8 cellular contexts compared by ENCODE assay signal in the genomic region with DNA sequence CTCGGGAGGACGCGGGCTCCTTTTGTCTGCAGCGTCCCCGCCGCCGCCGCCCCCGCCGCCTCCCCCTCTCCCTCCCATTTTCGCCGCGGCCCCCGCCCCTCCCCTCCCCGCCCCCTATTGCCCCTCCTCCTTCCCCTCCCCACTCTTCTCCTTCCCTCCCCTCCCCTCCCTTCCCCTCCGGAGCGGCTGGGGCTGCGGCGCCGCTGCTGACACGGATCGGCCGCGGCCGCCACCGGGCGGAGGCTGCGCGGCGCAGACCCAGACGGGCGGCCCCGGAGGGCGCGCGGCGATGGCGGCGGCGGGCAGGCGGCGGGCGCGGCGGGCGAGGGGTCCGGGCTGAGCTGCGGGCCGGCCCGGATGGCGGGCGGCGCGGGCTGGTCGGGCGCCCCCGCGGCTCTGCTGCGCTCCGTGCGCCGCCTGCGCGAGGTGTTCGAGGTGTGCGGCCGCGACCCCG. TPM values are rescaled to one million over a fixed set of nuclear protein-coding genes. Genes with fewer than 3 reads are reported as not detected.
DNase-seq lines count a peak whose midpoint lies in the region; ATAC-seq and TF ChIP-seq lines count a peak whose summit lies in the region.

A gene with protein sequence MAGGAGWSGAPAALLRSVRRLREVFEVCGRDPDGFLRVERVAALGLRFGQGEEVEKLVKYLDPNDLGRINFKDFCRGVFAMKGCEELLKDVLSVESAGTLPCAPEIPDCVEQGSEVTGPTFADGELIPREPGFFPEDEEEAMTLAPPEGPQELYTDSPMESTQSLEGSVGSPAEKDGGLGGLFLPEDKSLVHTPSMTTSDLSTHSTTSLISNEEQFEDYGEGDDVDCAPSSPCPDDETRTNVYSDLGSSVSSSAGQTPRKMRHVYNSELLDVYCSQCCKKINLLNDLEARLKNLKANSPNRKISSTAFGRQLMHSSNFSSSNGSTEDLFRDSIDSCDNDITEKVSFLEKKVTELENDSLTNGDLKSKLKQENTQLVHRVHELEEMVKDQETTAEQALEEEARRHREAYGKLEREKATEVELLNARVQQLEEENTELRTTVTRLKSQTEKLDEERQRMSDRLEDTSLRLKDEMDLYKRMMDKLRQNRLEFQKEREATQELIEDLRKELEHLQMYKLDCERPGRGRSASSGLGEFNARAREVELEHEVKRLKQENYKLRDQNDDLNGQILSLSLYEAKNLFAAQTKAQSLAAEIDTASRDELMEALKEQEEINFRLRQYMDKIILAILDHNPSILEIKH (plus strand): TSS at position 180 of the 454 bp plus-strand sequence. CDS start 178 bp downstream, at position 358.

- BruUV-seq in IMR-90 (replicated peaks; lab: Mats Ljungman, UMichigan): no TSS peak

- H3K4me1 ChIP-seq in BE2C (no peaks in the 10 kb centered on the region), IMR-90 (ENCODE audit: control insufficient read depth, insufficient read depth, low read length) (peaks cover 2% of the 10 kb centered on the region; the same call in 1 of the 2 replicates)

- H3K27me3 ChIP-seq in BE2C (no peaks in the 10 kb centered on the region), IMR-90 (ENCODE audit: control insufficient read depth, insufficient read depth, low read length) (peaks cover 40% of the 10 kb centered on the region)

- WGBS in IMR-90 (ENCODE audit: extremely low coverage in 2 of 2, insufficient read length in 1 of 2), 2 experiments: 2% methylated on average over 25 of the region's 69 CpGs; no CpG with 5 or more reads in 1 of the 2 experiments

- peak within 1 kb of the TSS; percentile 34 for H2AK9ac ChIP-seq in IMR-90 (replicated peaks; ENCODE audit: low read depth, low read length, poor library complexity)

- CTCF ChIA-PET in IMR-90 (lab: Yijun Ruan, JAX): no interaction called here

- H2BK15ac ChIP-seq in IMR-90 (ENCODE audit: low read depth, low read length): no peak within 1 kb of the TSS

- no peak within 1 kb of the TSS for H4K5ac ChIP-seq in IMR-90 (ENCODE audit: low read depth, low read length)

- H3K4me3 ChIP-seq in BE2C (ENCODE audit: low read depth, low read length): peak within 1 kb of the TSS; percentile 63
- H3K4me3 ChIP-seq in IMR-90 (ENCODE audit: insufficient read depth, low read depth, low read length): peak within 1 kb of the TSS; percentile 31
- H3K4me3 ChIP-seq in astrocyte of the spinal cord (ENCODE audit: low read depth, low read length): peak within 1 kb of the TSS; percentile 24

- no peak for TF ChIP-seq RAD21 in IMR-90 (IDR thresholded peaks at IDR 0.05; ENCODE audit: low read length)

- no peak within 1 kb of the TSS for H3K27ac ChIP-seq in IMR-90 (ENCODE audit: insufficient read depth, low read length)

- H2BK120ac ChIP-seq in IMR-90 (ENCODE audit: low read depth, low read length): no peak within 1 kb of the TSS

- TF ChIP-seq CTCF in BE2C (IDR thresholded peaks at IDR 0.05; ENCODE audit: low read depth, low read length) (no peak), IMR-90 (conservative IDR thresholded peaks at IDR 0.05; ENCODE audit: low read depth, low read length) (no peak), astrocyte of the spinal cord (IDR thresholded peaks at IDR 0.05; ENCODE audit: low read depth, low read length) (no peak)

- POLR2A ChIA-PET in IMR-90 (lab: Charles Lee; ENCODE audit: unreplicated experiment): interaction anchor here (0.6 kb wide), 1 partner anchor 222 kb away, joined by 3 read pairs; no protein-coding TSS in a partner anchor

- no peak within 1 kb of the TSS for H3K18ac ChIP-seq in IMR-90 (ENCODE audit: low read depth, low read length)

- H3K36me3 Mint-ChIP-seq in immature natural killer cell: peaks cover 0 to 3% (median 0%) of the 10 kb centered on the region in 3 donors

- no peak within 1 kb of the TSS for H3K14ac ChIP-seq in IMR-90 (replicated peaks; ENCODE audit: low read depth, low read length)

- H2BK5ac ChIP-seq in IMR-90 (ENCODE audit: low read depth, low read length, poor library complexity, severe bottlenecking): no peak within 1 kb of the TSS

- no peak within 1 kb of the TSS for H3K56ac ChIP-seq in IMR-90 (ENCODE audit: extremely low read depth, insufficient read depth, low read length)

- peaks cover 9 to 11% of the 10 kb centered on the region in 2 donors for H3K4me1 Mint-ChIP-seq in immature natural killer cell
- peaks cover 21% of the 10 kb centered on the region for H3K4me1 Mint-ChIP-seq in stimulated activated naive CD8-positive, alpha-beta T cell treated with anti-CD3 and anti-CD28 coated beads, Interleukin-15, amount 100 ng/mL, for 72 hours

- DNase-seq in BE2C (peak; percentile 49), IMR-90 (no peak), astrocyte of the spinal cord (ENCODE audit: low read depth, low spot score) (no peak), immature natural killer cell (no peak), T-helper 9 cell (no peak)
- no peak for DNase-seq in stimulated activated naive CD8-positive, alpha-beta T cell treated with anti-CD3 and anti-CD28 coated beads, Interleukin-15, amount 100 ng/mL, for 72 hours

- H3K27ac Mint-ChIP-seq in immature natural killer cell: no peak within 1 kb of the TSS
- peak within 1 kb of the TSS in 1 of 2 donors; percentile 74 for H3K27ac Mint-ChIP-seq in stimulated activated naive CD8-positive, alpha-beta T cell treated with anti-CD3 and anti-CD28 coated beads, Interleukin-15, amount 100 ng/mL, for 72 hours

- intact Hi-C loops in IMR-90 (cut with micrococcal nuclease): no loop called here

- no peak within 1 kb of the TSS for H3K4ac ChIP-seq in IMR-90 (ENCODE audit: low read depth, low read length)

- peak within 1 kb of the TSS; percentile 46; the same call in 1 of the 2 replicates for H3K4me2 ChIP-seq in IMR-90 (ENCODE audit: low read depth, low read length)

- H3K9me3 Mint-ChIP-seq in immature natural killer cell: peaks cover 0 to 3% (median 0%) of the 10 kb centered on the region in 6 donors
- H3K9me3 Mint-ChIP-seq in stimulated activated naive CD8-positive, alpha-beta T cell treated with anti-CD3 and anti-CD28 coated beads, Interleukin-15, amount 100 ng/mL, for 72 hours: no peaks in the 10 kb centered on the region

- H3K36me3 ChIP-seq in BE2C (no peaks in the 10 kb centered on the region), IMR-90 (ENCODE audit: control insufficient read depth, insufficient read depth, low read length) (no peaks in the 10 kb centered on the region)

- no peak within 1 kb of the TSS for H3K23ac ChIP-seq in IMR-90 (ENCODE audit: low read depth, low read length)

- H3K4me3 Mint-ChIP-seq in immature natural killer cell: peak within 1 kb of the TSS; percentile 69 to 82 (median 81)
- peak within 1 kb of the TSS; percentile 64 to 80 for H3K4me3 Mint-ChIP-seq in stimulated activated naive CD8-positive, alpha-beta T cell treated with anti-CD3 and anti-CD28 coated beads, Interleukin-15, amount 100 ng/mL, for 72 hours

- H4K91ac ChIP-seq in IMR-90 (ENCODE audit: insufficient read depth, low read depth, low read length): no peak within 1 kb of the TSS

- ATAC-seq in IMR-90 (ENCODE audit: low read depth) (peak; percentile 52), HG03469 (IDR thresholded peaks at IDR 0.05; ENCODE audit: unreplicated experiment) (no peak), HG02623 (IDR thresholded peaks at IDR 0.05; ENCODE audit: unreplicated experiment) (no peak)
- ATAC-seq in stimulated activated naive CD8-positive, alpha-beta T cell treated with anti-CD3 and anti-CD28 coated beads, Interleukin-15, amount 100 ng/mL, for 72 hours: peak; percentile 63

- H4K20me1 ChIP-seq in IMR-90 (ENCODE audit: insufficient read depth, low read length): no peaks in the 10 kb centered on the region; the same call in none of the 2 replicates

- TF ChIP-seq POLR2A in IMR-90 (IDR thresholded peaks at IDR 0.05; ENCODE audit: low read depth, low read length): no peak

- H3K9me3 ChIP-seq in BE2C: no peaks in the 10 kb centered on the region
- no peaks in the 10 kb centered on the region for H3K9me3 ChIP-seq in IMR-90 (ENCODE audit: control insufficient read depth, insufficient read depth, low read length)

- H3K27me3 Mint-ChIP-seq in immature natural killer cell (ENCODE audit: low read depth in 3 of 3): peaks cover 12 to 39% (median 14%) of the 10 kb centered on the region in 3 donors
- peaks cover 63% of the 10 kb centered on the region for H3K27me3 Mint-ChIP-seq in stimulated activated naive CD8-positive, alpha-beta T cell treated with anti-CD3 and anti-CD28 coated beads, Interleukin-15, amount 100 ng/mL, for 72 hours

- peak within 1 kb of the TSS; percentile 82 for H2AFZ ChIP-seq in IMR-90 (replicated peaks; ENCODE audit: low read length, poor library complexity)

- H4K8ac ChIP-seq in IMR-90 (ENCODE audit: low read depth in 2 of 2, low read length in 2 of 2): no peak within 1 kb of the TSS

- dilution Hi-C loops in IMR-90 (cut with HindIII; ENCODE audit: low sequenced_read_pairs, unreplicated experiment): no loop called here

- in situ Hi-C loops in IMR-90 (cut with MboI; ENCODE audit: low sequenced_read_pairs) (no loop called here), astrocyte of the spinal cord (cut with HindIII; ENCODE audit: low sequenced_read_pairs) (no loop called here)

- no peaks in the 10 kb centered on the region for H3K79me1 ChIP-seq in IMR-90 (ENCODE audit: low read depth in 1 of 2, low read length in 2 of 2)

- H2AK5ac ChIP-seq in IMR-90 (ENCODE audit: low read depth, low read length): no peak within 1 kb of the TSS

- no peaks in the 10 kb centered on the region for H3K9me1 ChIP-seq in IMR-90 (ENCODE audit: insufficient read depth, low read length)

- no peak within 1 kb of the TSS for H2BK20ac ChIP-seq in IMR-90 (ENCODE audit: low read depth, low read length)

- H3K9ac ChIP-seq in IMR-90 (ENCODE audit: low read depth, low read length): no peak within 1 kb of the TSS

TF ChIP-seq in IMR-90, 13 proteins besides CTCF, POLR2A, EP300 and RAD21 (continues in another document):
- TF ChIP-seq SMC3 (IDR thresholded peaks at IDR 0.05; ENCODE audit: low read depth, low read length) (no peak), CHD1 (IDR thresholded peaks at IDR 0.05; ENCODE audit: low read depth, low read length) (no peak), RFX5 (IDR thresholded peaks at IDR 0.05; ENCODE audit: low read depth, low read length) (no peak)
- TF ChIP-seq, protein P1, sequence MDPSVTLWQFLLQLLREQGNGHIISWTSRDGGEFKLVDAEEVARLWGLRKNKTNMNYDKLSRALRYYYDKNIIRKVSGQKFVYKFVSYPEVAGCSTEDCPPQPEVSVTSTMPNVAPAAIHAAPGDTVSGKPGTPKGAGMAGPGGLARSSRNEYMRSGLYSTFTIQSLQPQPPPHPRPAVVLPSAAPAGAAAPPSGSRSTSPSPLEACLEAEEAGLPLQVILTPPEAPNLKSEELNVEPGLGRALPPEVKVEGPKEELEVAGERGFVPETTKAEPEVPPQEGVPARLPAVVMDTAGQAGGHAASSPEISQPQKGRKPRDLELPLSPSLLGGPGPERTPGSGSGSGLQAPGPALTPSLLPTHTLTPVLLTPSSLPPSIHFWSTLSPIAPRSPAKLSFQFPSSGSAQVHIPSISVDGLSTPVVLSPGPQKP (IDR thresholded peaks at IDR 0.05; ENCODE audit: borderline replicate concordance, low read depth, low read length): no peak

RNA-seq across cellular contexts. Expression of the gene that starts here (rescaled TPM):
- 18.2 TPM for polyA plus RNA-seq in BE2C (2012; ENCODE audit: insufficient read depth, insufficient read length, low read depth)
- 1.1 and 1.4 TPM in 2 replicates for total RNA-seq in IMR-90 (2012; rRNA removed)
- 0.59 and 0.68 TPM in 2 replicates for polyA plus RNA-seq in IMR-90 (2012; rRNA removed)
- polyA plus RNA-seq in IMR-90 (2012; cell fraction: cytosol; rRNA removed): 0.60 and 0.84 TPM in 2 replicates
- 0.57 and 0.62 TPM in 2 replicates for polyA plus RNA-seq in IMR-90 (2012; cell fraction: nucleus; rRNA removed; ENCODE audit: low replicate concordance)
- polyA plus RNA-seq in immature natural killer cell: 10 to 100 TPM; 14.2 to 41.8 (median 22.1) TPM

Comparison
In these comparisons a context has a peak if more than half of its experiments do, and no peak if none do; other contexts are left out.
1. RNA of the gene that starts here (polyA plus RNA-seq): 14.2 to 41.8 TPM in immature natural killer cell; 0.57 to 0.84 TPM in IMR-90; every median in the first group is over 4 times any median in the second.
2. ATAC-seq: peak in IMR-90 (single experiment) and stimulated activated naive CD8-positive, alpha-beta T cell treated with anti-CD3 and anti-CD28 coated beads, Interleukin-15, amount 100 ng/mL, for 72 hours (single experiment); none in HG03469 (single experiment) and HG02623 (single experiment).
3. Peak in every context shown above with its lines, with median percentiles within 50 percentile points of each other: H3K4me3 ChIP-seq.